In genomic region chr16:4475880-4476790, GRCh38 we compare ENCODE assay signal across 1 cellular context.
TF ChIP-seq lines count a peak whose summit lies in the region.

Gene HMOX2, plus strand, starts transcription at chr16:4476398. Its CDS starts 29,127 bp downstream, at chr16:4505525.

TF ChIP-seq in K562, 482 proteins besides CTCF, POLR2A, EP300 and RAD21 (continued from another document):
- peak; percentile 55 for TF ChIP-seq GABPA (tag; conservative IDR thresholded peaks at IDR 0.05; ENCODE audit: low read depth)
- TF ChIP-seq NFIC (IDR thresholded peaks at IDR 0.05), result peak; percentile 92
- 0 out of 2 replicates have a peak, but pooled peaks have one; percentile 37 for TF ChIP-seq REST (CRISPR knock-in tag; IDR thresholded peaks at IDR 0.05; ENCODE audit: low read depth)
TF ChIP-seq in K562: peak in this region for 126.
